18 cellular contexts compared by ENCODE assay signal in genomic region chr3:29291262-29291981, GRCh38. TPM values are rescaled to one million over a fixed set of nuclear protein-coding genes. Genes with fewer than 3 reads are reported as not detected.
DNase-seq lines count a peak whose midpoint lies in the region; ATAC-seq, FAIRE-seq and TF ChIP-seq lines count a peak whose summit lies in the region.
"Had no signal": no experiment of that assay in that cellular context is flagged by ENCODE, and none has a peak within 500 bp of the region (broad histone marks: within the 10 kb centered on the region; RNA-seq: fewer than 3 reads in every experiment).

No MANE protein-coding gene starts in this region.

- H3K27me3 ChIP-seq in HUES6 (ENCODE audit: control insufficient read depth, insufficient read depth, low read length) (no peaks in the 10 kb centered on the region), body of pancreas (no peaks in the 10 kb centered on the region), small intestine (ENCODE audit: control insufficient read depth in 2 of 2, insufficient read depth in 2 of 2, low read length in 2 of 2) (no peaks in the 10 kb centered on the region)

- no peak for FAIRE-seq in small intestine (lab: Jason Lieb, UNC)

- no peak for TF ChIP-seq POLR2A in body of pancreas (IDR thresholded peaks at IDR 0.05)

- intact Hi-C loops in body of pancreas (cut with DNase I): no loop called here
- intact Hi-C loops in left ventricle myocardium superior (cut with micrococcal nuclease): no loop called here
- intact Hi-C loops in sciatic nerve (cut with DNase I): no loop called here

- H3K36me3 ChIP-seq in HUES6 (ENCODE audit: control insufficient read depth, insufficient read depth, low read length) (no peaks in the 10 kb centered on the region), body of pancreas (replicated peaks in 1 of 2; ENCODE audit: insufficient read depth in 1 of 2, low read depth in 2 of 2) (no peaks in the 10 kb centered on the region), small intestine (ENCODE audit: control insufficient read depth in 2 of 2, insufficient read depth in 2 of 2, low read length in 2 of 2) (no peaks in the 10 kb centered on the region)
- H3K36me3 ChIP-seq: WERI-Rb-1 had no signal

- no peak for TF ChIP-seq CTCF in body of pancreas (IDR thresholded peaks at IDR 0.05)

- peak; percentile 29 to 65 (median 40) for DNase-seq in body of pancreas
- no peak for DNase-seq in left ventricle myocardium superior
- no peak for DNase-seq in sciatic nerve (ENCODE audit: low spot score)
- DNase-seq in hippocampal formation (lab: John Stamatoyannopoulos, UW): no peak
- no peak for DNase-seq in activated gamma-delta T cell treated with Interleukin-2 at 50 U/mL for 16 hours
- no peak for DNase-seq in small intestine
- DNase-seq: activated naive CD4-positive, alpha-beta T cell; CD4-positive, CD25-positive, alpha-beta regulatory T cell; Karpas-422; mesenchymal stem cell; NCI-H1436 treated with DMSO at 0.1 percent for 48 hours; PC-3; stimulated activated CD4-positive, alpha-beta T cell treated with anti-CD3 and anti-CD28 coated beads, Interleukin-12 subunit alpha, Interleukin-12 subunit beta, amount 100 ng/mL, for 4 hours; SW 1271; WERI-Rb-1 had no signal

- peaks cover 39% of the 10 kb centered on the region for H3K4me1 ChIP-seq in HUES6 (ENCODE audit: control insufficient read depth, insufficient read depth, low read length)
- peaks cover 16% of the 10 kb centered on the region for H3K4me1 ChIP-seq in body of pancreas
- H3K4me1 ChIP-seq in small intestine (ENCODE audit: control insufficient read depth in 2 of 2, insufficient read depth in 1 of 2, low read depth in 1 of 2, low read length in 1 of 2): no peaks in the 10 kb centered on the region

- H3K9me3 ChIP-seq in HUES6 (ENCODE audit: control insufficient read depth, insufficient read depth, low read depth, low read length): no peaks in the 10 kb centered on the region
- H3K9me3 ChIP-seq in body of pancreas: no peaks in the 10 kb centered on the region
- no peaks in the 10 kb centered on the region for H3K9me3 ChIP-seq in small intestine (ENCODE audit: control insufficient read depth, low read depth)

- 32 to 35% methylated on average over 4 of the region's 4 CpGs for WGBS in body of pancreas, 2 donors
- WGBS in small intestine, 3 donors: 44 to 64% (median 48%) methylated on average over 4 of the region's 4 CpGs

- ATAC-seq in body of pancreas (peak; percentile 97), left ventricle myocardium superior (peak; percentile 80), sciatic nerve (peak; percentile 89), GM18870 (IDR thresholded peaks at IDR 0.05; ENCODE audit: unreplicated experiment) (no peak)
- ATAC-seq: HCT116, PC-3 had no signal

- no peak overlapping the region for H3K9ac ChIP-seq in HUES6 (ENCODE audit: low read length)

- H3K27ac ChIP-seq in HUES6 (ENCODE audit: low read depth, low read length) (peak overlapping the region; percentile 31; the same call in 1 of the 2 replicates), body of pancreas (peak overlapping the region in 2 of 4 donors; percentile 46 to 53), small intestine (ENCODE audit: low read depth in 1 of 2, low read length in 1 of 2) (no peak overlapping the region)
- H3K27ac ChIP-seq: WERI-Rb-1 had no signal

- H3K4me3 ChIP-seq in HUES6 (ENCODE audit: low read depth, low read length) (no peak overlapping the region), body of pancreas (no peak overlapping the region), small intestine (ENCODE audit: low read depth in 1 of 2, low read length in 2 of 2) (no peak overlapping the region)

RNA-seq across cellular contexts. Expression of gene RBMS3, which starts 10.6 kb away (rescaled TPM):
- 10 to 100 TPM; 17.4 to 29.7 TPM for total RNA-seq in body of pancreas
- 20.7 TPM for total RNA-seq in left ventricle myocardium superior
- 161 TPM for total RNA-seq in sciatic nerve
- 1 to 10 TPM in 1 of 3 donors, under 1 TPM in 1, not detected in 1; 0.81 to 4.8 TPM for polyA plus RNA-seq in small intestine

Comparison
In these comparisons a context has a peak if more than half of its experiments do, and no peak if none do; other contexts are left out.
1. DNase-seq: peak in body of pancreas (4 of 4); none in left ventricle myocardium superior (single experiment), sciatic nerve (single experiment), hippocampal formation (0 of 2), activated gamma-delta T cell treated with Interleukin-2 at 50 U/mL for 16 hours (single experiment) and small intestine (single experiment).